1 cellular context compared by ENCODE assay signal in genomic region chr4:88865466-88865865, GRCh38.
TF ChIP-seq lines count a peak whose summit lies in the region.

No MANE protein-coding gene starts in this region.

TF ChIP-seq in HepG2, 621 proteins besides CTCF, POLR2A, EP300 and RAD21:
- no peak for TF ChIP-seq PATZ1 (CRISPR knock-in tag; IDR thresholded peaks at IDR 0.05)
- no peak for TF ChIP-seq RARG (CRISPR knock-in tag; IDR thresholded peaks at IDR 0.05; ENCODE audit: low read depth)
- no peak for TF ChIP-seq ZNF253 (CRISPR knock-in tag; IDR thresholded peaks at IDR 0.05; ENCODE audit: borderline replicate concordance)
- TF ChIP-seq, protein P1, sequence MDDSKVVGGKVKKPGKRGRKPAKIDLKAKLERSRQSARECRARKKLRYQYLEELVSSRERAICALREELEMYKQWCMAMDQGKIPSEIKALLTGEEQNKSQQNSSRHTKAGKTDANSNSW (CRISPR knock-in tag; IDR thresholded peaks at IDR 0.05; ENCODE audit: borderline replicate concordance), result no peak
- no peak for TF ChIP-seq SP140L (CRISPR knock-in tag; IDR thresholded peaks at IDR 0.05; ENCODE audit: borderline replicate concordance)
- TF ChIP-seq PITX1 (CRISPR knock-in tag; IDR thresholded peaks at IDR 0.05), result no peak
- TF ChIP-seq LCORL (IDR thresholded peaks at IDR 0.05), result no peak
- no peak for TF ChIP-seq LCORL (CRISPR knock-in tag; IDR thresholded peaks at IDR 0.05)
- TF ChIP-seq ZNF670 (CRISPR knock-in tag; IDR thresholded peaks at IDR 0.05; ENCODE audit: borderline replicate concordance), result no peak
- TF ChIP-seq TP53 (CRISPR knock-in tag; conservative IDR thresholded peaks at IDR 0.05), result no peak
- TF ChIP-seq KLF12 (CRISPR knock-in tag; IDR thresholded peaks at IDR 0.05; ENCODE audit: borderline replicate concordance), result no peak
- TF ChIP-seq HIVEP1 (CRISPR knock-in tag; IDR thresholded peaks at IDR 0.05), result no peak
- no peak for TF ChIP-seq TARDBP (CRISPR knock-in tag; IDR thresholded peaks at IDR 0.05)
- no peak for TF ChIP-seq ZFAT (CRISPR knock-in tag; conservative IDR thresholded peaks at IDR 0.05)
- no peak for TF ChIP-seq PAX8 (CRISPR knock-in tag; IDR thresholded peaks at IDR 0.05; ENCODE audit: borderline replicate concordance)
- no peak for TF ChIP-seq ZKSCAN5 (CRISPR knock-in tag; IDR thresholded peaks at IDR 0.05)
- no peak for TF ChIP-seq IKZF4 (CRISPR knock-in tag; IDR thresholded peaks at IDR 0.05; ENCODE audit: borderline replicate concordance, low read depth, not compliant biosample characterization)
